ENCODE assay signal across 28 cellular contexts in genomic region chr12:112586148-112586783, GRCh38.
"Had no signal": no experiment of that assay in that cellular context is flagged by ENCODE, and none has a peak within 500 bp of the region (broad histone marks: within the 10 kb centered on the region; RNA-seq: fewer than 3 reads in every experiment).

No MANE protein-coding gene starts in this region.

- DNase-seq: activated B cell treated with CpG ODN at 0.5 μM for 24 hours; activated CD4-positive, alpha-beta memory T cell treated with anti-CD3 and anti-CD28 coated beads, Interleukin-2, amount 10 ng/mL, durations not matched to agents 7 days and 5 days; activated CD4-positive, alpha-beta T cell treated with anti-CD3 and anti-CD28 coated beads for 48 hours; activated CD4-positive, alpha-beta T cell treated with anti-CD3 and anti-CD28 coated beads, Interleukin-2, amount 10 ng/mL, durations not matched to agents 7 days and 5 days; activated CD4-positive, alpha-beta T cell treated with anti-CD3 and anti-CD28 coated beads, Interleukin-2, amount 50 U/mL, for 48 hours; activated CD4-positive, CD25-positive, alpha-beta regulatory T cell treated with anti-CD3 and anti-CD28 coated beads, Interleukin-2, amount 50 U/mL, for 72 hours; activated CD8-positive, alpha-beta memory T cell treated with anti-CD3 and anti-CD28 coated beads for 24 hours; activated CD8-positive, alpha-beta memory T cell treated with anti-CD3 and anti-CD28 coated beads, Interleukin-2, amount 10 ng/mL, durations not matched to agents 7 days and 5 days; activated CD8-positive, alpha-beta memory T cell treated with anti-CD3 and anti-CD28 coated beads, Interleukin-2, amount 50 U/mL, for 48 hours; activated CD8-positive, alpha-beta T cell treated with anti-CD3 and anti-CD28 coated beads, Interleukin-2, amount 10 ng/mL, durations not matched to agents 7 days and 5 days; activated effector memory CD4-positive, alpha-beta T cell treated with Interleukin-2 at 50 U/mL for 16 hours; activated gamma-delta T cell; activated naive CD4-positive, alpha-beta T cell treated with anti-CD3 and anti-CD28 coated beads, Interleukin-2, amount 10 ng/mL, durations not matched to agents 7 days and 5 days; activated naive CD4-positive, alpha-beta T cell treated with Interleukin-2 at 50 U/mL for 16 hours; activated naive CD8-positive, alpha-beta T cell treated with anti-CD3 and anti-CD28 coated beads, Interleukin-2, amount 10 ng/mL, durations not matched to agents 7 days and 5 days; activated naive CD8-positive, alpha-beta T cell treated with anti-CD3 and anti-CD28 coated beads, Interleukin-2, amount 50 U/mL, for 24 hours; activated T-cell treated with anti-CD3 and anti-CD28 coated beads, Interleukin-2, amount 50 U/mL, for 24 hours; activated T-cell treated with anti-CD3 and anti-CD28 coated beads, Interleukin-2, amount 50 U/mL, for 48 hours; amygdala; anterior cingulate cortex; caudate nucleus; cerebellar nuclear complex; T-helper 1 cell; T-helper 2 cell; T-helper 9 cell had no signal

- H3K36me3 ChIP-seq: ascending aorta, cardiac muscle cell had no signal

- H3K4me3 ChIP-seq: ascending aorta, cardiac muscle cell had no signal

- H3K27me3 ChIP-seq: ascending aorta had no signal

- H3K4me1 ChIP-seq: ascending aorta had no signal

- H3K27ac ChIP-seq: ascending aorta, cardiac muscle cell, VCaP had no signal

- ATAC-seq: activated CD8-positive, alpha-beta memory T cell treated with anti-CD3 and anti-CD28 coated beads, Interleukin-2, amount 10 ng/mL, durations not matched to agents 7 days and 5 days; activated CD8-positive, alpha-beta T cell treated with anti-CD3 and anti-CD28 coated beads, Interleukin-2, amount 10 ng/mL, durations not matched to agents 7 days and 5 days; activated naive CD8-positive, alpha-beta T cell treated with anti-CD3 and anti-CD28 coated beads, Interleukin-2, amount 50 U/mL, for 24 hours had no signal

- H3K9me3 ChIP-seq: ascending aorta had no signal
